Comparison of ENCODE assay signal across 16 cellular contexts in genomic region chr15:29871401-29871800, GRCh38. TPM values are rescaled to one million over a fixed set of nuclear protein-coding genes. Genes with fewer than 3 reads are reported as not detected.
A peak's percentile ranks its signal among the peaks of the same experiment; 100 is the strongest.
DNase-seq lines count a peak whose midpoint lies in the region; ATAC-seq, FAIRE-seq and TF ChIP-seq lines count a peak whose summit lies in the region.
"Had no signal": no experiment of that assay in that cellular context is flagged by ENCODE, and none has a peak within 500 bp of the region (broad histone marks: within the 10 kb centered on the region; RNA-seq: fewer than 3 reads in every experiment).

No MANE protein-coding gene starts in this region.

- H3K36me3 Mint-ChIP-seq in activated T-cell treated with anti-CD3 and anti-CD28 coated beads, Interleukin-2, amount 50 U/mL, for 4 hours (ENCODE audit: insufficient read depth) = no peaks in the 10 kb centered on the region

- intact Hi-C loops in right lobe of liver (cut with DNase I) (no loop called here), HepG2 (cut with micrococcal nuclease; ENCODE audit: unreplicated experiment) (no loop called here), sigmoid colon (cut with DNase I) (no loop called here)

- no peak overlapping the region for H3K4me2 ChIP-seq in HepG2 (ENCODE audit: low read depth, low read length)

- H3K9me3 ChIP-seq in right lobe of liver = no peaks in the 10 kb centered on the region
- H3K9me3 ChIP-seq in HepG2 (ENCODE audit: low read length) = no peaks in the 10 kb centered on the region
- H3K9me3 ChIP-seq in sigmoid colon = no peaks in the 10 kb centered on the region

- H3K27me3 ChIP-seq in right lobe of liver = no peaks in the 10 kb centered on the region
- peaks cover 1 to 19% of the 10 kb centered on the region in 2 experiments for H3K27me3 ChIP-seq in HepG2 (ENCODE audit: control insufficient read depth in 1 of 2, insufficient read depth in 2 of 2, low read length in 2 of 2)
- no peaks in the 10 kb centered on the region for H3K27me3 ChIP-seq in layer of hippocampus (ENCODE audit: control insufficient read depth, insufficient read depth, low read length)
- no peaks in the 10 kb centered on the region for H3K27me3 ChIP-seq in sigmoid colon

- no peaks in the 10 kb centered on the region for H3K79me2 ChIP-seq in HepG2 (ENCODE audit: insufficient read depth, low read length)

- no peak overlapping the region for H3K4me3 ChIP-seq in right lobe of liver
- H3K4me3 ChIP-seq in HepG2 (replicated peaks in 1 of 3; ENCODE audit: insufficient read depth in 1 of 3, low read depth in 2 of 3, low read length in 3 of 3) = no peak overlapping the region
- H3K4me3 ChIP-seq in sigmoid colon = no peak overlapping the region

- ATAC-seq in right lobe of liver (peak in 3 of 4 donors; percentile 20 to 58 (median 37)), HepG2 (no peak)
- ATAC-seq in activated T-cell treated with anti-CD3 and anti-CD28 coated beads, Interleukin-2, amount 50 U/mL, for 4 hours = no peak

- H3K9me3 Mint-ChIP-seq in activated T-cell treated with anti-CD3 and anti-CD28 coated beads, Interleukin-2, amount 50 U/mL, for 4 hours = no peaks in the 10 kb centered on the region
- H3K9me3 Mint-ChIP-seq: activated naive CD4-positive, alpha-beta T cell treated with anti-CD3 and anti-CD28 coated beads for 36 hours had no signal

- no peak for TF ChIP-seq RAD21 in HepG2 (CRISPR knock-in tag; IDR thresholded peaks at IDR 0.05)

- H2AFZ ChIP-seq in HepG2 (ENCODE audit: low read length) = no peak overlapping the region

- H3K9ac ChIP-seq in HepG2 (ENCODE audit: insufficient read depth, low read depth, low read length) = no peak overlapping the region

- no peaks in the 10 kb centered on the region for H3K4me1 Mint-ChIP-seq in activated T-cell treated with anti-CD3 and anti-CD28 coated beads, Interleukin-2, amount 50 U/mL, for 4 hours (ENCODE audit: low read depth)

- H3K36me3 ChIP-seq in right lobe of liver (no peaks in the 10 kb centered on the region), HepG2 (replicated peaks in 1 of 2; ENCODE audit: control insufficient read depth in 1 of 2, insufficient read depth in 2 of 2, low read length in 2 of 2) (no peaks in the 10 kb centered on the region), sigmoid colon (no peaks in the 10 kb centered on the region)

- H3K4me3 Mint-ChIP-seq in activated T-cell treated with anti-CD3 and anti-CD28 coated beads, Interleukin-2, amount 50 U/mL, for 4 hours = no peak overlapping the region
- H3K4me3 Mint-ChIP-seq: activated naive CD4-positive, alpha-beta T cell treated with anti-CD3 and anti-CD28 coated beads for 36 hours had no signal

- in situ Hi-C loops in HepG2 (cut with HindIII; ENCODE audit: extremely low pct_ligation_motif_present, low pct_unique_long_range_greater_than_20kb) = no loop called here

- no peaks in the 10 kb centered on the region for H3K27me3 Mint-ChIP-seq in activated T-cell treated with anti-CD3 and anti-CD28 coated beads, Interleukin-2, amount 50 U/mL, for 4 hours (ENCODE audit: low read depth)

- DNase-seq in right lobe of liver (no peak), HepG2 (ENCODE audit: low spot score) (no peak), sigmoid colon (no peak), DMS 273 treated with DMSO at 0.1 percent for 48 hours (lab: John Stamatoyannopoulos, UW) (no peak)
- no peak for DNase-seq in activated T-cell treated with anti-CD3 and anti-CD28 coated beads, Interleukin-2, amount 50 U/mL, for 4 hours
- DNase-seq in activated effector memory CD4-positive, alpha-beta T cell treated with Interleukin-2 at 50 U/mL for 16 hours = no peak
- no peak for DNase-seq in stimulated activated CD4-positive, alpha-beta T cell treated with anti-CD3 and anti-CD28 coated beads, Interleukin-2, amount 100 ng/mL, for 24 hours
- DNase-seq: activated naive CD4-positive, alpha-beta T cell treated with anti-CD3 and anti-CD28 coated beads for 36 hours; NCI-H2029; NCI-H82; stimulated activated CD4-positive, alpha-beta T cell treated with anti-CD3 and anti-CD28 coated beads, Interleukin-4, amount 100 ng/mL, for 24 hours had no signal

- POLR2A ChIA-PET in HepG2 (lab: Yijun Ruan, JAX) = no interaction called here

- no peak for FAIRE-seq in HepG2 (lab: Jason Lieb, UNC)
- FAIRE-seq: A204.1, bronchial epithelial cell, RCC 7860 had no signal

- no TSS peak for BruUV-seq in HepG2 (replicated peaks; lab: Mats Ljungman, UMichigan)

- TF ChIP-seq POLR2A in right lobe of liver (IDR thresholded peaks at IDR 0.05) (no peak), HepG2 (IDR thresholded peaks at IDR 0.05; ENCODE audit: insufficient read depth in 1 of 2, low read depth in 2 of 2, low read length in 2 of 2) (no peak), sigmoid colon (IDR thresholded peaks at IDR 0.05) (no peak)

- H4K20me1 ChIP-seq in HepG2 (ENCODE audit: insufficient read depth, low read length) = no peaks in the 10 kb centered on the region; the same call in 1 of the 2 replicates

- 87% methylated on average over 6 of the region's 19 CpGs for WGBS in right lobe of liver (ENCODE audit: insufficient coverage, low coverage, low lambda C conversion rate, missing lambda C conversion rate)
- 66% methylated on average over 8 of the region's 19 CpGs for WGBS in HepG2 (ENCODE audit: low lambda C conversion rate)
- 77 to 89% methylated on average over 19 of the region's 19 CpGs for WGBS in sigmoid colon, 2 donors

- H3K27ac ChIP-seq in right lobe of liver (no peak overlapping the region), HepG2 (ENCODE audit: extremely low read length, insufficient read depth, low read length) (no peak overlapping the region), layer of hippocampus (ENCODE audit: low read depth, low read length) (peak overlapping the region; percentile 74), sigmoid colon (peak overlapping the region; percentile 43 to 55 (median 44))

- TF ChIP-seq CTCF in right lobe of liver (IDR thresholded peaks at IDR 0.05) (no peak), HepG2 (CRISPR knock-in tag; IDR thresholded peaks at IDR 0.05) (no peak), sigmoid colon (IDR thresholded peaks at IDR 0.05) (no peak)

- CTCF ChIA-PET in HepG2 (lab: Yijun Ruan, JAX; ENCODE audit: low intra/inter-chr PET ratio, low total read pairs) = no interaction called here

- H3K4me1 ChIP-seq in right lobe of liver = no peaks in the 10 kb centered on the region
- no peaks in the 10 kb centered on the region for H3K4me1 ChIP-seq in HepG2 (ENCODE audit: insufficient read depth, low read length)
- peaks cover 0 to 58% (median 44%) of the 10 kb centered on the region in 4 donors for H3K4me1 ChIP-seq in sigmoid colon

- TF ChIP-seq EP300 in HepG2 (IDR thresholded peaks at IDR 0.05; ENCODE audit: low read depth in 2 of 2, low read length in 2 of 2) (no peak), HepG2 (CRISPR knock-in tag; IDR thresholded peaks at IDR 0.05; ENCODE audit: borderline replicate concordance) (no peak), sigmoid colon (IDR thresholded peaks at IDR 0.05) (peak in 1 of 4 donors; percentile 42)

TF ChIP-seq in HepG2, 621 proteins besides CTCF, POLR2A, EP300 and RAD21 (continues in another document):
- TF ChIP-seq PAWR (CRISPR knock-in tag; IDR thresholded peaks at IDR 0.05; ENCODE audit: borderline replicate concordance) (no peak), ZNF143 (CRISPR knock-in tag; IDR thresholded peaks at IDR 0.05) (no peak), CREB1 (IDR thresholded peaks at IDR 0.05) (no peak), CREB1 (CRISPR knock-in tag; IDR thresholded peaks at IDR 0.05) (no peak), ZNF709 (CRISPR knock-in tag; IDR thresholded peaks at IDR 0.05) (no peak), NFIB (CRISPR knock-in tag; IDR thresholded peaks at IDR 0.05; ENCODE audit: borderline replicate concordance) (no peak), ETV5 (CRISPR knock-in tag; IDR thresholded peaks at IDR 0.05; ENCODE audit: borderline replicate concordance) (no peak), ZNF567 (CRISPR knock-in tag; IDR thresholded peaks at IDR 0.05; ENCODE audit: borderline replicate concordance) (no peak)

RNA-seq across cellular contexts. Expression of gene TJP1, which starts 49.1 kb away (rescaled TPM):
- 10 to 100 TPM; 22.5 to 57.3 (median 35.9) TPM for total RNA-seq in right lobe of liver
- 25.9 and 37.2 TPM in 2 replicates for total RNA-seq in HepG2 (2016; rRNA removed; fragmentation: Illumina TruSeq; extraction: Trizol)
- 16.0 and 19.2 TPM in 2 replicates for total RNA-seq in HepG2 (2016; cell fraction: cytosol; rRNA removed; fragmentation: Illumina TruSeq; extraction: Trizol; ENCODE audit: low read depth)
- 23.9 and 35.3 TPM in 2 replicates for total RNA-seq in HepG2 (2016; cell fraction: insoluble cytoplasmic fraction; rRNA removed; fragmentation: Illumina TruSeq; extraction: Trizol)
- total RNA-seq in HepG2 (2016; cell fraction: membrane; rRNA removed; fragmentation: Illumina TruSeq; extraction: Trizol) = 14.1 and 17.3 TPM in 2 replicates
- 32.5 and 44.1 TPM in 2 replicates for total RNA-seq in HepG2 (2016; cell fraction: nucleus; rRNA removed; fragmentation: Illumina TruSeq; extraction: Trizol)
- 24.7 and 27.1 TPM in 2 replicates for polyA plus RNA-seq in HepG2 (2011; rRNA removed)
- polyA plus RNA-seq in HepG2 (2011; cell fraction: cytosol; rRNA removed) = 13.9 and 20.4 TPM in 2 replicates
- polyA plus RNA-seq in HepG2 (2011; cell fraction: nucleus; rRNA removed) = 17.6 and 17.9 TPM in 2 replicates
- 20.7 and 23.9 TPM in 2 replicates for polyA plus RNA-seq in HepG2 (2012)
- polyA plus RNA-seq in HepG2 (2016; cell fraction: cytosol; fragmentation: Illumina TruSeq; extraction: Trizol; ENCODE audit: low read depth) = 0.76 and 0.90 TPM in 2 replicates
- polyA plus RNA-seq in HepG2 (2016; cell fraction: insoluble cytoplasmic fraction; fragmentation: Illumina TruSeq; extraction: Trizol; ENCODE audit: low read depth) = 33.8 and 36.8 TPM in 2 replicates
- polyA plus RNA-seq in HepG2 (2016; cell fraction: membrane; fragmentation: Illumina TruSeq; extraction: Trizol; ENCODE audit: low read depth) = 2.9 and 3.8 TPM in 2 replicates
- 29.5 and 33.1 TPM in 2 replicates for polyA plus RNA-seq in HepG2 (2016; cell fraction: nucleus; fragmentation: Illumina TruSeq; extraction: Trizol; ENCODE audit: insufficient read depth, low read depth)
- 27.9 and 33.8 TPM in 2 replicates for polyA minus RNA-seq in HepG2 (2011; rRNA and poly(A)+ RNA removed; ENCODE audit: low replicate concordance)
- polyA minus RNA-seq in HepG2 (2011; cell fraction: cytosol; rRNA and poly(A)+ RNA removed) = 24.0 and 34.0 TPM in 2 replicates
- 74.8 and 91.5 TPM in 2 replicates for polyA minus RNA-seq in HepG2 (2011; cell fraction: nucleus; rRNA and poly(A)+ RNA removed)
- total RNA-seq in sigmoid colon = 100 to 1,000 TPM in 2 of 4 donors, 10 to 100 TPM in 2; 92.0 to 134 (median 107) TPM
- 10 to 100 TPM; 21.3 to 33.0 (median 28.0) TPM for polyA plus RNA-seq in sigmoid colon
- under 1 TPM; 0.22 to 0.71 (median 0.24) TPM for total RNA-seq in activated T-cell treated with anti-CD3 and anti-CD28 coated beads, Interleukin-2, amount 50 U/mL, for 4 hours
- total RNA-seq: activated naive CD4-positive, alpha-beta T cell treated with anti-CD3 and anti-CD28 coated beads for 36 hours; T-helper 1 cell treated with Interleukin-12 subunit alpha and Interleukin-12 subunit beta and Interleukin-4 antibody, amounts not matched to agents 30 ng/mL and 1 ng/mL, for 36 hours had no signal

Comparison
In these comparisons a context has a peak if more than half of its experiments do, and no peak if none do; other contexts are left out.
1. ATAC-seq: peak in right lobe of liver (3 of 4); none in HepG2 (single experiment) and activated T-cell treated with anti-CD3 and anti-CD28 coated beads, Interleukin-2, amount 50 U/mL, for 4 hours (0 of 2).
2. H3K27ac ChIP-seq: peak in layer of hippocampus (single experiment) and sigmoid colon (4 of 4); none in right lobe of liver (0 of 3) and HepG2 (single experiment).
3. RNA of gene TJP1, which starts 49.1 kb away (total RNA-seq): 92.0 to 134 TPM in sigmoid colon, 22.5 to 57.3 TPM in right lobe of liver and 14.1 to 44.1 TPM in HepG2; 0.22 to 0.71 TPM in activated T-cell treated with anti-CD3 and anti-CD28 coated beads, Interleukin-2, amount 50 U/mL, for 4 hours; every median in the first group is over 4 times any median in the second.